In genomic region chr5:133460172-133460758, GRCh38 we compare ENCODE assay signal across 8 cellular contexts.
A peak's percentile ranks its signal among the peaks of the same experiment; 100 is the strongest.
DNase-seq lines count a peak whose midpoint lies in the region; FAIRE-seq and TF ChIP-seq lines count a peak whose summit lies in the region.

No MANE protein-coding gene starts in this region.

- H3K27ac ChIP-seq in fibroblast of lung (ENCODE audit: insufficient read depth, low read length): no peak overlapping the region

- no peak overlapping the region for H3K4me3 Mint-ChIP-seq in immature natural killer cell

- H3K9me3 Mint-ChIP-seq in immature natural killer cell: peaks cover 0 to 2% (median 0%) of the 10 kb centered on the region in 6 donors

- TF ChIP-seq POLR2A in GM12892 (IDR thresholded peaks at IDR 0.05; ENCODE audit: low read depth, low read length): no peak

- H3K4me1 ChIP-seq in fibroblast of lung (ENCODE audit: control insufficient read depth, extremely low read depth, insufficient read depth, low read length): no peaks in the 10 kb centered on the region

- no peak overlapping the region for H3K9ac ChIP-seq in fibroblast of lung (ENCODE audit: insufficient read depth, low read length)

- H4K20me1 ChIP-seq in fibroblast of lung (ENCODE audit: control insufficient read depth, extremely low read depth, insufficient read depth, low read length): no peaks in the 10 kb centered on the region

- peak; percentile 29 for DNase-seq in AG08396 (ENCODE audit: low spot score)
- peak; percentile 41 for DNase-seq in GM12892 (ENCODE audit: insufficient read length)
- DNase-seq in T-helper 9 cell: peak; percentile 6
- peak in 1 of 2 donors; percentile 2 for DNase-seq in fibroblast of lung (ENCODE audit: low read depth in 2 of 2)
- DNase-seq in stimulated activated CD4-positive, alpha-beta T cell treated with anti-CD3 and anti-CD28 coated beads, Interleukin-4, amount 100 ng/mL, for 24 hours: peak; percentile 32
- no peak for DNase-seq in GF-D8 (lab: John Stamatoyannopoulos, UW)
- DNase-seq in HCEC 1CT: no peak
- no peak for DNase-seq in immature natural killer cell

- no peaks in the 10 kb centered on the region for H3K79me2 ChIP-seq in fibroblast of lung (ENCODE audit: control insufficient read depth, insufficient read depth, low read length)

- H3K27me3 ChIP-seq in fibroblast of lung (ENCODE audit: control insufficient read depth, insufficient read depth, low read length): peaks cover 5% of the 10 kb centered on the region

- no peak overlapping the region for H2AFZ ChIP-seq in fibroblast of lung (ENCODE audit: low read length)

- no peak overlapping the region for H3K27ac Mint-ChIP-seq in immature natural killer cell

- no peaks in the 10 kb centered on the region for H3K4me1 Mint-ChIP-seq in immature natural killer cell

- no peak overlapping the region for H3K4me3 ChIP-seq in fibroblast of lung (replicated peaks in 1 of 4; ENCODE audit: control extremely low read depth in 1 of 4, insufficient read depth in 1 of 4, low read depth in 3 of 4, low read length in 4 of 4)

- no peak overlapping the region for H3K4me2 ChIP-seq in fibroblast of lung (ENCODE audit: extremely low read depth, insufficient read depth, low read length)

- H3K9me3 ChIP-seq in fibroblast of lung (ENCODE audit: control insufficient read depth, insufficient read depth, low read depth, low read length): no peaks in the 10 kb centered on the region

- no peak for FAIRE-seq in GM12892 (lab: Jason Lieb, UNC)

- H3K27me3 Mint-ChIP-seq in immature natural killer cell (ENCODE audit: low read depth in 3 of 3): peaks cover 2 to 3% (median 3%) of the 10 kb centered on the region in 3 donors

- peak; percentile 32 to 49 for TF ChIP-seq CTCF in fibroblast of lung (conservative IDR thresholded peaks at IDR 0.05 in 1 of 2, IDR thresholded peaks at IDR 0.05 in 1 of 2; ENCODE audit: low read depth in 1 of 2, low read length in 2 of 2)

- H3K36me3 ChIP-seq in fibroblast of lung (ENCODE audit: control insufficient read depth, insufficient read depth, low read length): no peaks in the 10 kb centered on the region

- no peaks in the 10 kb centered on the region for H3K36me3 Mint-ChIP-seq in immature natural killer cell

Comparison
In these comparisons a context has a peak if more than half of its experiments do, and no peak if none do; other contexts are left out.
1. DNase-seq: peak in AG08396 (single experiment), GM12892 (single experiment), T-helper 9 cell (single experiment) and stimulated activated CD4-positive, alpha-beta T cell treated with anti-CD3 and anti-CD28 coated beads, Interleukin-4, amount 100 ng/mL, for 24 hours (single experiment); none in GF-D8 (single experiment), HCEC 1CT (single experiment) and immature natural killer cell (0 of 3).